10 cellular contexts compared by ENCODE assay signal in the genomic region with DNA sequence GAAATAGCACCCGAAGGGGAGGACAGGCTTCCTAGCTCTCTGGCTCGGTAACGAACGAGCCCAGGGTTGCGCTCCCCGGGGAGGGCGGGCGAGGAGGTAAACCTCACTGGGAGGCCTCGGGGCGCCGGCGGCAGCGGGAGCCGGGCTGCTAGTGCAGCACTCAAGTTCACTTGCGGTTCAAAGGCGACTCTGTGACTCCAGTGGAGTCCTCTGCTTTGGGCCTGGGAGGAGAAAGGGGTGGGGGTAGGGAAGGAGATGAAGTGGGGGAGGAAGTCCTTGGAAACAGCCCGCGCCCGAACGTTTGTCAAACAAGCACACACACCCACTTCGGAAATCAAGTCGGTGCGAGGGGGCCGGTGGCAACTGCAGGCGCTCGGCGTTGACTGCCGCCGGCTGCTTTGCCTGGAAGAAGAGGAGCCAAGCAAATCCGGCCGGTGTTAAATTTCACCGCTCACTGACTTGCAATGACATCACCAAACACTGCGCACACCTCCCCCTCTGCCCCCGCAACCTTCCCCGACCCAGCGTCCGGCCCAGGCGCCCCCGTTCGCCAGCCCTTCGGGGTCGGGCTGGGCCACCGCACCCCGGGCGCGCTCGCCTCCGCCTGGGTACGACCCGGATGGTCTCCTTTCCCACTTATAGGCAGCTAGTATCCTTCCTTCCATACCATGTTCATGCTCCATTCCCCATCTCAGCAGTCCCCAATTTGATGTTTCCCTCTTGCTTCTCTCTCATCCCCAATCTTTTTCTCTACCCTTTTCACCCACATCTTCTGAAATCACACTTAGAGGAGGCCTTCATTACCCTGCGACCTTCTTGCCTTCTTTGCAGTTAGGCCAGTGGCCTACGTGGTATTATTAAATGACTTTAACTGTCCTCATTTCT. TPM values are rescaled to one million over a fixed set of nuclear protein-coding genes. Genes with fewer than 3 reads are reported as not detected.
DNase-seq lines count a peak whose midpoint lies in the region; ATAC-seq and TF ChIP-seq lines count a peak whose summit lies in the region.
"Had no signal": no experiment of that assay in that cellular context is flagged by ENCODE, and none has a peak within 500 bp of the region (broad histone marks: within the 10 kb centered on the region; RNA-seq: fewer than 3 reads in every experiment).

A gene (minus strand): TSS at position 202 of the 885 bp plus-strand sequence. CDS start 376 bp downstream, outside the sequence.

- peaks cover 46% of the 10 kb centered on the region for H3K4me1 Mint-ChIP-seq in dendritic cell treated with granulocyte-macrophage colony-stimulating factor and Interleukin-4, amounts not matched to agents 40 ng/mL and 50 ng/mL, for 4 days (ENCODE audit: low read depth)

- H3K4me1 ChIP-seq in right lobe of liver (peaks cover 0 to 12% (median 0%) of the 10 kb centered on the region in 4 donors), suprapubic skin (peaks cover 20% of the 10 kb centered on the region)

- intact Hi-C loops in dendritic cell treated with granulocyte-macrophage colony-stimulating factor and Interleukin-4, amounts not matched to agents 40 ng/mL and 50 ng/mL, for 4 days (cut with micrococcal nuclease) = loop anchor here (5.0 kb wide), 1 partner anchor 200 kb away; no protein-coding TSS in a partner anchor
- intact Hi-C loops in right lobe of liver (cut with DNase I) = no loop called here

- no peaks in the 10 kb centered on the region for H3K9me3 ChIP-seq in right lobe of liver
- no peaks in the 10 kb centered on the region for H3K9me3 ChIP-seq in suprapubic skin

- H3K36me3 ChIP-seq in right lobe of liver (no peaks in the 10 kb centered on the region), suprapubic skin (no peaks in the 10 kb centered on the region)

- ATAC-seq in right lobe of liver = peak; percentile 38 to 51 (median 48)
- no peak for ATAC-seq in HG03039 (IDR thresholded peaks at IDR 0.05; ENCODE audit: unreplicated experiment)
- ATAC-seq in GM18861 (IDR thresholded peaks at IDR 0.05; ENCODE audit: unreplicated experiment) = no peak

- TF ChIP-seq EP300 in suprapubic skin (IDR thresholded peaks at IDR 0.05) = no peak

- H3K27ac Mint-ChIP-seq in dendritic cell treated with granulocyte-macrophage colony-stimulating factor and Interleukin-4, amounts not matched to agents 40 ng/mL and 50 ng/mL, for 4 days = peak within 1 kb of the TSS; percentile 63

- H3K4me3 ChIP-seq in right lobe of liver (peak within 1 kb of the TSS; percentile 3 to 22 (median 6)), suprapubic skin (peak within 1 kb of the TSS; percentile 39)

- no peaks in the 10 kb centered on the region for H3K9me3 Mint-ChIP-seq in dendritic cell treated with granulocyte-macrophage colony-stimulating factor and Interleukin-4, amounts not matched to agents 40 ng/mL and 50 ng/mL, for 4 days

- TF ChIP-seq POLR2A in right lobe of liver (IDR thresholded peaks at IDR 0.05) = no peak
- TF ChIP-seq POLR2A in suprapubic skin (IDR thresholded peaks at IDR 0.05) = no peak

- DNase-seq in NCI-H2227 (lab: John Stamatoyannopoulos, UW; ENCODE audit: unreplicated experiment) = peak; percentile 7
- no peak for DNase-seq in NCI-H2227 treated with DMSO at 0.1 percent for 48 hours (lab: John Stamatoyannopoulos, UW)
- DNase-seq in NCI-H345 (lab: John Stamatoyannopoulos, UW) = peak; percentile 75
- peak; percentile 37 to 47 (median 46) for DNase-seq in right lobe of liver
- DNase-seq in suprapubic skin (ENCODE audit: low spot score in 2 of 2) = peak; percentile 59 to 80
- DNase-seq: DND-41 had no signal

- peaks cover 30% of the 10 kb centered on the region for H3K27me3 Mint-ChIP-seq in dendritic cell treated with granulocyte-macrophage colony-stimulating factor and Interleukin-4, amounts not matched to agents 40 ng/mL and 50 ng/mL, for 4 days

- TF ChIP-seq CTCF in right lobe of liver (IDR thresholded peaks at IDR 0.05) = no peak
- TF ChIP-seq CTCF in suprapubic skin (IDR thresholded peaks at IDR 0.05) = no peak

- H3K27ac ChIP-seq in right lobe of liver (no peak within 1 kb of the TSS), suprapubic skin (no peak within 1 kb of the TSS)

- 7% methylated on average over 29 of the region's 52 CpGs for WGBS in right lobe of liver (ENCODE audit: insufficient coverage, low coverage, low lambda C conversion rate, missing lambda C conversion rate)
- WGBS in suprapubic skin = 18% methylated on average over 43 of the region's 52 CpGs

- no peaks in the 10 kb centered on the region for H3K27me3 ChIP-seq in right lobe of liver
- H3K27me3 ChIP-seq in suprapubic skin = peaks cover 21% of the 10 kb centered on the region

- no peaks in the 10 kb centered on the region for H3K36me3 Mint-ChIP-seq in dendritic cell treated with granulocyte-macrophage colony-stimulating factor and Interleukin-4, amounts not matched to agents 40 ng/mL and 50 ng/mL, for 4 days (ENCODE audit: low read depth)

- peak within 1 kb of the TSS; percentile 71 for H3K4me3 Mint-ChIP-seq in dendritic cell treated with granulocyte-macrophage colony-stimulating factor and Interleukin-4, amounts not matched to agents 40 ng/mL and 50 ng/mL, for 4 days

RNA-seq across cellular contexts. Expression of the gene that starts here (rescaled TPM):
- under 1 TPM in 2 of 6 experiments, not detected in 4; 0.05 to 0.07 TPM for total RNA-seq in right lobe of liver
- 1 to 10 TPM in 2 of 4 donors, under 1 TPM in 2; 0.32 to 1.8 (median 0.72) TPM for total RNA-seq in suprapubic skin
- total RNA-seq: activated CD8-positive, alpha-beta memory T cell treated with anti-CD3 and anti-CD28 coated beads for 36 hours had no signal

Comparison
In these comparisons a context has a peak if more than half of its experiments do, and no peak if none do; other contexts are left out.
1. Peak in DNase-seq, ATAC-seq and H3K4me3 ChIP-seq in right lobe of liver; RNA of the gene not detected or under 1 TPM.